In genomic region chr14:100083706-100084105, GRCh38 we compare ENCODE assay signal across 15 cellular contexts. TPM values are rescaled to one million over a fixed set of nuclear protein-coding genes. Genes with fewer than 3 reads are reported as not detected.
DNase-seq lines count a peak whose midpoint lies in the region; ATAC-seq and TF ChIP-seq lines count a peak whose summit lies in the region.
"Had no signal": no experiment of that assay in that cellular context is flagged by ENCODE, and none has a peak within 500 bp of the region (broad histone marks: within the 10 kb centered on the region; RNA-seq: fewer than 3 reads in every experiment).

No MANE protein-coding gene starts in this region.

- 74 to 88% (median 83%) methylated on average over 2 of the region's 2 CpGs for WGBS in heart left ventricle, 4 donors

- ATAC-seq in heart left ventricle (no peak), GM18517 (IDR thresholded peaks at IDR 0.05; ENCODE audit: unreplicated experiment) (no peak), HG03442 (IDR thresholded peaks at IDR 0.05; ENCODE audit: unreplicated experiment) (no peak)
- ATAC-seq: left ventricle myocardium superior had no signal

- peak overlapping the region; percentile 97 for H3K27ac Mint-ChIP-seq in activated naive CD4-positive, alpha-beta T cell treated with anti-CD3 and anti-CD28 coated beads, Interleukin-2, amount 50 U/mL, for 24 hours
- peak overlapping the region; percentile 82 for H3K27ac Mint-ChIP-seq in activated CD4-positive, alpha-beta memory T cell treated with anti-CD3 and anti-CD28 coated beads, Interleukin-2, amount 10 ng/mL, durations not matched to agents 7 days and 5 days

- H3K27ac ChIP-seq in epithelial cell of prostate: peak overlapping the region; percentile 61
- no peak overlapping the region for H3K27ac ChIP-seq in heart left ventricle
- H3K27ac ChIP-seq: uterus had no signal

- TF ChIP-seq CTCF in heart left ventricle (IDR thresholded peaks at IDR 0.05): no peak

- H3K9me3 Mint-ChIP-seq in activated naive CD4-positive, alpha-beta T cell treated with anti-CD3 and anti-CD28 coated beads, Interleukin-2, amount 50 U/mL, for 24 hours: no peaks in the 10 kb centered on the region
- no peaks in the 10 kb centered on the region for H3K9me3 Mint-ChIP-seq in activated CD4-positive, alpha-beta memory T cell treated with anti-CD3 and anti-CD28 coated beads, Interleukin-2, amount 10 ng/mL, durations not matched to agents 7 days and 5 days

- peaks cover 22% of the 10 kb centered on the region for H3K36me3 Mint-ChIP-seq in activated naive CD4-positive, alpha-beta T cell treated with anti-CD3 and anti-CD28 coated beads, Interleukin-2, amount 50 U/mL, for 24 hours
- peaks cover 90% of the 10 kb centered on the region for H3K36me3 Mint-ChIP-seq in activated CD4-positive, alpha-beta memory T cell treated with anti-CD3 and anti-CD28 coated beads, Interleukin-2, amount 10 ng/mL, durations not matched to agents 7 days and 5 days (ENCODE audit: low read depth)

- no peaks in the 10 kb centered on the region for H3K9me3 ChIP-seq in heart left ventricle
- H3K9me3 ChIP-seq: uterus had no signal

- peak overlapping the region; percentile 82 for H3K4me3 Mint-ChIP-seq in activated naive CD4-positive, alpha-beta T cell treated with anti-CD3 and anti-CD28 coated beads, Interleukin-2, amount 50 U/mL, for 24 hours
- peak overlapping the region; percentile 15 for H3K4me3 Mint-ChIP-seq in activated CD4-positive, alpha-beta memory T cell treated with anti-CD3 and anti-CD28 coated beads, Interleukin-2, amount 10 ng/mL, durations not matched to agents 7 days and 5 days

- H3K27me3 ChIP-seq in heart left ventricle: no peaks in the 10 kb centered on the region
- H3K27me3 ChIP-seq: uterus had no signal

- peaks cover 0 to 43% (median 26%) of the 10 kb centered on the region in 9 donors for H3K36me3 ChIP-seq in heart left ventricle
- H3K36me3 ChIP-seq: uterus had no signal

- no peak overlapping the region for H3K4me3 ChIP-seq in heart left ventricle
- H3K4me3 ChIP-seq: uterus had no signal

- peaks cover 95% of the 10 kb centered on the region for H3K4me1 Mint-ChIP-seq in activated naive CD4-positive, alpha-beta T cell treated with anti-CD3 and anti-CD28 coated beads, Interleukin-2, amount 50 U/mL, for 24 hours
- peaks cover 90% of the 10 kb centered on the region for H3K4me1 Mint-ChIP-seq in activated CD4-positive, alpha-beta memory T cell treated with anti-CD3 and anti-CD28 coated beads, Interleukin-2, amount 10 ng/mL, durations not matched to agents 7 days and 5 days

- no peak for TF ChIP-seq POLR2A in heart left ventricle (IDR thresholded peaks at IDR 0.05)

- H3K4me1 ChIP-seq in heart left ventricle: peaks cover 0 to 45% (median 8%) of the 10 kb centered on the region in 12 donors

- CTCF ChIA-PET in activated CD4-positive, alpha-beta memory T cell treated with anti-CD3 and anti-CD28 coated beads, Interleukin-2, amount 10 ng/mL, durations not matched to agents 7 days and 5 days (lab: Charles Lee): interaction anchor here (0.7 to 22.3 kb wide), 8 partner anchors 12 to 327 kb away, joined by 3 to 563 read pairs (median 6); partner anchors contain the start of gene EVL

- intact Hi-C loops in heart left ventricle (cut with DNase I): no loop called here

- no peak for DNase-seq in activated naive CD4-positive, alpha-beta T cell treated with Interleukin-2 at 50 U/mL for 16 hours
- DNase-seq in activated CD4-positive, alpha-beta memory T cell treated with anti-CD3 and anti-CD28 coated beads, Interleukin-2, amount 10 ng/mL, durations not matched to agents 7 days and 5 days: no peak
- peak; percentile 95 for DNase-seq in epithelial cell of prostate (ENCODE audit: low read depth, low spot score)
- DNase-seq in heart left ventricle: no peak
- DNase-seq in NCI-H2196 (lab: John Stamatoyannopoulos, UW; ENCODE audit: unreplicated experiment): no peak
- DNase-seq: activated CD4-positive, alpha-beta T cell treated with anti-CD3 and anti-CD28 coated beads for 1 hour; activated gamma-delta T cell; AML-193; left ventricle myocardium superior; NCI-H2107; NCI-H82; uterus had no signal

- POLR2A ChIA-PET in activated CD4-positive, alpha-beta memory T cell treated with anti-CD3 and anti-CD28 coated beads, Interleukin-2, amount 10 ng/mL, durations not matched to agents 7 days and 5 days (lab: Charles Lee): interaction anchor here (0.7 to 58.4 kb wide), 5 partner anchors 10 to 27 kb away, joined by 3 to 1586 read pairs (median 13); partner anchors contain the start of gene EVL

- H3K27me3 Mint-ChIP-seq in activated naive CD4-positive, alpha-beta T cell treated with anti-CD3 and anti-CD28 coated beads, Interleukin-2, amount 50 U/mL, for 24 hours: no peaks in the 10 kb centered on the region
- no peaks in the 10 kb centered on the region for H3K27me3 Mint-ChIP-seq in activated CD4-positive, alpha-beta memory T cell treated with anti-CD3 and anti-CD28 coated beads, Interleukin-2, amount 10 ng/mL, durations not matched to agents 7 days and 5 days

RNA-seq across cellular contexts. Expression of gene EVL, which starts 18.5 kb away (rescaled TPM):
- total RNA-seq in activated CD4-positive, alpha-beta memory T cell treated with anti-CD3 and anti-CD28 coated beads, Interleukin-2, amount 10 ng/mL, durations not matched to agents 7 days and 5 days: 100 to 1,000 TPM; 771 to 787 TPM
- total RNA-seq in heart left ventricle: 100 to 1,000 TPM in 1 of 9 donors, 10 to 100 TPM in 8; 31.7 to 116 (median 41.0) TPM
- 10 to 100 TPM; 23.8 to 33.5 TPM for polyA plus RNA-seq in heart left ventricle

Comparison
In these comparisons a context has a peak if more than half of its experiments do, and no peak if none do; other contexts are left out.
1. RNA of gene EVL, which starts 18.5 kb away (total RNA-seq): 771 to 787 TPM in activated CD4-positive, alpha-beta memory T cell treated with anti-CD3 and anti-CD28 coated beads, Interleukin-2, amount 10 ng/mL, durations not matched to agents 7 days and 5 days; 31.7 to 116 TPM in heart left ventricle; every median in the first group is over 4 times any median in the second.